In genomic region chr2:224444011-224444410, GRCh38 we compare ENCODE assay signal across 28 cellular contexts. TPM values are rescaled to one million over a fixed set of nuclear protein-coding genes. Genes with fewer than 3 reads are reported as not detected.
A peak's percentile ranks its signal among the peaks of the same experiment; 100 is the strongest.
DNase-seq lines count a peak whose midpoint lies in the region; ATAC-seq and TF ChIP-seq lines count a peak whose summit lies in the region.
"Had no signal": no experiment of that assay in that cellular context is flagged by ENCODE, and none has a peak within 500 bp of the region (broad histone marks: within the 10 kb centered on the region; RNA-seq: fewer than 3 reads in every experiment).

No MANE protein-coding gene starts in this region.

- intact Hi-C loops in activated B cell treated with CpG ODN at 0.5 μM for 24 hours (cut with micrococcal nuclease), result loop anchor here (5.0 kb wide), 1 partner anchor 77 kb away; no protein-coding TSS in a partner anchor

- H3K27me3 Mint-ChIP-seq in activated naive CD8-positive, alpha-beta T cell, result peaks cover 34% of the 10 kb centered on the region
- H3K27me3 Mint-ChIP-seq in activated naive CD8-positive, alpha-beta T cell treated with anti-CD3 and anti-CD28 coated beads, Interleukin-2, amount 50 U/mL, for 24 hours, result peaks cover 39% of the 10 kb centered on the region
- H3K27me3 Mint-ChIP-seq in activated B cell treated with CpG ODN at 0.5 μM for 24 hours (peaks cover 23% of the 10 kb centered on the region), naive B cell (peaks cover 13 to 36% (median 36%) of the 10 kb centered on the region in 3 donors)
- H3K27me3 Mint-ChIP-seq: progenitor cell of endocrine pancreas had no signal

- H3K4me1 Mint-ChIP-seq in activated naive CD8-positive, alpha-beta T cell (ENCODE audit: low read depth), result peaks cover 8% of the 10 kb centered on the region
- peaks cover 9% of the 10 kb centered on the region for H3K4me1 Mint-ChIP-seq in activated naive CD8-positive, alpha-beta T cell treated with anti-CD3 and anti-CD28 coated beads, Interleukin-2, amount 50 U/mL, for 24 hours
- H3K4me1 Mint-ChIP-seq in activated B cell treated with CpG ODN at 0.5 μM for 24 hours (peaks cover 12% of the 10 kb centered on the region), naive B cell (peaks cover 11 to 19% (median 18%) of the 10 kb centered on the region in 3 donors)

- CTCF ChIA-PET in activated B cell treated with CpG ODN at 0.5 μM for 24 hours (lab: Charles Lee), result no interaction called here

- peak overlapping the region; percentile 31 for H3K4me3 Mint-ChIP-seq in activated naive CD8-positive, alpha-beta T cell
- no peak overlapping the region for H3K4me3 Mint-ChIP-seq in activated naive CD8-positive, alpha-beta T cell treated with anti-CD3 and anti-CD28 coated beads, Interleukin-2, amount 50 U/mL, for 24 hours
- peak overlapping the region; percentile 57 for H3K4me3 Mint-ChIP-seq in activated B cell treated with CpG ODN at 0.5 μM for 24 hours
- H3K4me3 Mint-ChIP-seq in naive B cell, result peak overlapping the region; percentile 1 to 91 (median 72)
- H3K4me3 Mint-ChIP-seq: activated CD4-positive, alpha-beta T cell treated with anti-CD3 and anti-CD28 coated beads for 36 hours; activated CD8-positive, alpha-beta T cell treated with anti-CD3 and anti-CD28 coated beads, Interleukin-2, amount 10 ng/mL, durations not matched to agents 7 days and 5 days had no signal

- no peak for ATAC-seq in activated naive CD8-positive, alpha-beta T cell treated with anti-CD3 and anti-CD28 coated beads, Interleukin-2, amount 50 U/mL, for 24 hours
- ATAC-seq in activated B cell treated with CpG ODN at 0.5 μM for 24 hours (ENCODE audit: low read depth), result no peak
- no peak for ATAC-seq in naive B cell (ENCODE audit: low read depth in 2 of 2)
- ATAC-seq in HG03196 (IDR thresholded peaks at IDR 0.05; ENCODE audit: unreplicated experiment), result no peak
- ATAC-seq: activated CD4-positive, alpha-beta T cell treated with anti-CD3 and anti-CD28 coated beads for 36 hours; activated CD8-positive, alpha-beta T cell treated with anti-CD3 and anti-CD28 coated beads, Interleukin-2, amount 10 ng/mL, durations not matched to agents 7 days and 5 days; CD8-positive, alpha-beta T cell; PC-3; Right ventricle myocardium inferior had no signal

- POLR2A ChIA-PET in activated B cell treated with CpG ODN at 0.5 μM for 24 hours (lab: Charles Lee), result interaction anchor here (0.5 kb wide), 1 partner anchor 113 kb away, joined by 3 read pairs; no protein-coding TSS in a partner anchor

- H3K9me3 Mint-ChIP-seq in activated naive CD8-positive, alpha-beta T cell (ENCODE audit: low read depth), result no peaks in the 10 kb centered on the region
- H3K9me3 Mint-ChIP-seq in activated naive CD8-positive, alpha-beta T cell treated with anti-CD3 and anti-CD28 coated beads, Interleukin-2, amount 50 U/mL, for 24 hours, result no peaks in the 10 kb centered on the region
- H3K9me3 Mint-ChIP-seq in activated B cell treated with CpG ODN at 0.5 μM for 24 hours (no peaks in the 10 kb centered on the region), naive B cell (peaks cover 0 to 2% (median 0%) of the 10 kb centered on the region in 7 donors)
- H3K9me3 Mint-ChIP-seq: CD8-positive, alpha-beta T cell; stimulated activated naive CD8-positive, alpha-beta T cell treated with anti-CD3 and anti-CD28 coated beads, Interleukin-15, Interleukin-2, amounts not matched to agents 100 ng/mL and 50 ng/mL, for 24 hours had no signal

- no peak for TF ChIP-seq CTCF in activated B cell treated with CpG ODN at 0.5 μM for 24 hours (IDR thresholded peaks at IDR 0.05)

- no peak overlapping the region for H3K27ac Mint-ChIP-seq in activated naive CD8-positive, alpha-beta T cell
- H3K27ac Mint-ChIP-seq in activated naive CD8-positive, alpha-beta T cell treated with anti-CD3 and anti-CD28 coated beads, Interleukin-2, amount 50 U/mL, for 24 hours, result no peak overlapping the region
- no peak overlapping the region for H3K27ac Mint-ChIP-seq in activated B cell treated with CpG ODN at 0.5 μM for 24 hours
- H3K27ac Mint-ChIP-seq in naive B cell, result peak overlapping the region in 2 of 6 donors; percentile 23 to 44
- H3K27ac Mint-ChIP-seq: activated CD4-positive, alpha-beta T cell treated with anti-CD3 and anti-CD28 coated beads for 36 hours; activated CD8-positive, alpha-beta T cell treated with anti-CD3 and anti-CD28 coated beads, Interleukin-2, amount 10 ng/mL, durations not matched to agents 7 days and 5 days; CD8-positive, alpha-beta T cell; progenitor cell of endocrine pancreas; stimulated activated naive CD8-positive, alpha-beta T cell treated with anti-CD3 and anti-CD28 coated beads, Interleukin-15, Interleukin-2, amounts not matched to agents 100 ng/mL and 50 ng/mL, for 24 hours had no signal

- no peaks in the 10 kb centered on the region for H3K36me3 Mint-ChIP-seq in activated naive CD8-positive, alpha-beta T cell
- no peaks in the 10 kb centered on the region for H3K36me3 Mint-ChIP-seq in activated naive CD8-positive, alpha-beta T cell treated with anti-CD3 and anti-CD28 coated beads, Interleukin-2, amount 50 U/mL, for 24 hours (ENCODE audit: low read depth)
- no peaks in the 10 kb centered on the region for H3K36me3 Mint-ChIP-seq in activated B cell treated with CpG ODN at 0.5 μM for 24 hours (ENCODE audit: low read depth)
- peaks cover 0 to 11% of the 10 kb centered on the region in 2 donors for H3K36me3 Mint-ChIP-seq in naive B cell
- H3K36me3 Mint-ChIP-seq: CD8-positive, alpha-beta T cell had no signal

- DNase-seq in activated naive CD8-positive, alpha-beta T cell treated with anti-CD3 and anti-CD28 coated beads, Interleukin-2, amount 50 U/mL, for 24 hours, result no peak
- DNase-seq in activated B cell treated with CpG ODN at 0.5 μM for 24 hours, result no peak
- DNase-seq in naive B cell, result no peak
- DNase-seq in activated gamma-delta T cell (lab: John Stamatoyannopoulos, UW), result no peak
- no peak for DNase-seq in stimulated activated CD8-positive, alpha-beta memory T cell treated with anti-CD3 and anti-CD28 coated beads, Interleukin-4, amount 100 ng/mL, for 48 hours
- no peak for DNase-seq in T-helper 9 cell
- DNase-seq: activated CD4-positive, alpha-beta T cell treated with anti-CD3 and anti-CD28 coated beads for 36 hours; activated CD8-positive, alpha-beta T cell treated with anti-CD3 and anti-CD28 coated beads, Interleukin-2, amount 10 ng/mL, durations not matched to agents 7 days and 5 days; activated effector memory CD4-positive, alpha-beta T cell treated with Interleukin-2 at 50 U/mL for 16 hours; AML-193; brain microvascular endothelial cell; CD8-positive, alpha-beta T cell; DMS 273 treated with DMSO at 0.1 percent for 48 hours; GM23248; head of caudate nucleus; Kasumi-1; kidney glomerular epithelial cell; NCI-H2171; NCI-H524; PC-3; stimulated activated CD4-positive, alpha-beta T cell treated with anti-CD3 and anti-CD28 coated beads, Interleukin-15, amount 100 ng/mL, for 24 hours; thyroid gland had no signal

RNA-seq across cellular contexts. Expression of gene FAM124B, which starts 42.1 kb away (rescaled TPM):
- total RNA-seq in activated B cell treated with CpG ODN at 0.5 μM for 24 hours, result 0.29 TPM in 1 of 2 replicates, not detected in the other
- under 1 TPM in 2 of 6 donors, not detected in 4; 0.20 to 0.38 TPM for polyA plus RNA-seq in naive B cell (ENCODE audit: low read depth in 6 of 6)
- total RNA-seq: CD8-positive, alpha-beta T cell; epithelial cell of proximal tubule; GM23248; PC-3; progenitor cell of endocrine pancreas had no signal
- polyA plus RNA-seq: GM23248 had no signal
